In genomic region chr13:26759907-26760834, GRCh38 we compare ENCODE assay signal across 10 cellular contexts. TPM values are rescaled to one million over a fixed set of nuclear protein-coding genes. Genes with fewer than 3 reads are reported as not detected.
A peak's percentile ranks its signal among the peaks of the same experiment; 100 is the strongest.
DNase-seq lines count a peak whose midpoint lies in the region.
"Had no signal": no experiment of that assay in that cellular context is flagged by ENCODE, and none has a peak within 500 bp of the region (broad histone marks: within the 10 kb centered on the region; RNA-seq: fewer than 3 reads in every experiment).

A gene with protein sequence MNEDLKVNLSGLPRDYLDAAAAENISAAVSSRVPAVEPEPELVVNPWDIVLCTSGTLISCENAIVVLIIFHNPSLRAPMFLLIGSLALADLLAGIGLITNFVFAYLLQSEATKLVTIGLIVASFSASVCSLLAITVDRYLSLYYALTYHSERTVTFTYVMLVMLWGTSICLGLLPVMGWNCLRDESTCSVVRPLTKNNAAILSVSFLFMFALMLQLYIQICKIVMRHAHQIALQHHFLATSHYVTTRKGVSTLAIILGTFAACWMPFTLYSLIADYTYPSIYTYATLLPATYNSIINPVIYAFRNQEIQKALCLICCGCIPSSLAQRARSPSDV (minus strand): TSS chr13:26760786. CDS start chr13:26759827, 959 bp downstream.

- H3K36me3 Mint-ChIP-seq in activated CD4-positive, alpha-beta memory T cell treated with anti-CD3 and anti-CD28 coated beads for 36 hours = no peaks in the 10 kb centered on the region
- H3K36me3 Mint-ChIP-seq in activated CD4-positive, alpha-beta memory T cell treated with anti-CD3 and anti-CD28 coated beads, Interleukin-2, amount 10 ng/mL, durations not matched to agents 7 days and 5 days (ENCODE audit: low read depth) = no peaks in the 10 kb centered on the region

- DNase-seq in activated CD4-positive, alpha-beta memory T cell treated with anti-CD3 and anti-CD28 coated beads for 36 hours = no peak
- DNase-seq in activated CD4-positive, alpha-beta memory T cell treated with anti-CD3 and anti-CD28 coated beads, Interleukin-2, amount 10 ng/mL, durations not matched to agents 7 days and 5 days = no peak
- peak; percentile 2 for DNase-seq in amniotic epithelial cell (ENCODE audit: low read depth)
- peak; percentile 55 for DNase-seq in left kidney (ENCODE audit: low read depth, low spot score)
- no peak for DNase-seq in activated CD8-positive, alpha-beta memory T cell treated with anti-CD3 and anti-CD28 coated beads, Interleukin-2, amount 50 U/mL, for 4 hours
- DNase-seq in SHP77 treated with DMSO at 0.1 percent for 48 hours (lab: John Stamatoyannopoulos, UW) = no peak
- no peak for DNase-seq in NCI-H2107 treated with DMSO at 0.1 percent for 48 hours (lab: John Stamatoyannopoulos, UW; ENCODE audit: unreplicated experiment)
- DNase-seq: CD4-positive, CD25-positive, alpha-beta regulatory T cell had no signal

- intact Hi-C loops in activated CD4-positive, alpha-beta memory T cell treated with anti-CD3 and anti-CD28 coated beads for 36 hours (cut with micrococcal nuclease) = no loop called here

- H3K9me3 Mint-ChIP-seq in activated CD4-positive, alpha-beta memory T cell treated with anti-CD3 and anti-CD28 coated beads for 36 hours = no peaks in the 10 kb centered on the region
- H3K9me3 Mint-ChIP-seq in activated CD4-positive, alpha-beta memory T cell treated with anti-CD3 and anti-CD28 coated beads, Interleukin-2, amount 10 ng/mL, durations not matched to agents 7 days and 5 days = no peaks in the 10 kb centered on the region

- H3K27ac ChIP-seq in temporal lobe (ENCODE audit: low read depth, low read length) = no peak within 1 kb of the TSS
- H3K27ac ChIP-seq: HL-60 had no signal

- H3K27ac Mint-ChIP-seq in activated CD4-positive, alpha-beta memory T cell treated with anti-CD3 and anti-CD28 coated beads for 36 hours = no peak within 1 kb of the TSS
- no peak within 1 kb of the TSS for H3K27ac Mint-ChIP-seq in activated CD4-positive, alpha-beta memory T cell treated with anti-CD3 and anti-CD28 coated beads, Interleukin-2, amount 10 ng/mL, durations not matched to agents 7 days and 5 days

- CTCF ChIA-PET in activated CD4-positive, alpha-beta memory T cell treated with anti-CD3 and anti-CD28 coated beads for 36 hours (lab: Charles Lee) = no interaction called here
- CTCF ChIA-PET in activated CD4-positive, alpha-beta memory T cell treated with anti-CD3 and anti-CD28 coated beads, Interleukin-2, amount 10 ng/mL, durations not matched to agents 7 days and 5 days (lab: Charles Lee) = no interaction called here

- peaks cover 51% of the 10 kb centered on the region for H3K27me3 Mint-ChIP-seq in activated CD4-positive, alpha-beta memory T cell treated with anti-CD3 and anti-CD28 coated beads for 36 hours
- peaks cover 56% of the 10 kb centered on the region for H3K27me3 Mint-ChIP-seq in activated CD4-positive, alpha-beta memory T cell treated with anti-CD3 and anti-CD28 coated beads, Interleukin-2, amount 10 ng/mL, durations not matched to agents 7 days and 5 days

- peak within 1 kb of the TSS; percentile 45 for H3K4me3 Mint-ChIP-seq in activated CD4-positive, alpha-beta memory T cell treated with anti-CD3 and anti-CD28 coated beads for 36 hours
- H3K4me3 Mint-ChIP-seq in activated CD4-positive, alpha-beta memory T cell treated with anti-CD3 and anti-CD28 coated beads, Interleukin-2, amount 10 ng/mL, durations not matched to agents 7 days and 5 days = no peak within 1 kb of the TSS

- peaks cover 9% of the 10 kb centered on the region for H3K4me1 Mint-ChIP-seq in activated CD4-positive, alpha-beta memory T cell treated with anti-CD3 and anti-CD28 coated beads for 36 hours (ENCODE audit: low read depth)
- H3K4me1 Mint-ChIP-seq in activated CD4-positive, alpha-beta memory T cell treated with anti-CD3 and anti-CD28 coated beads, Interleukin-2, amount 10 ng/mL, durations not matched to agents 7 days and 5 days = peaks cover 7% of the 10 kb centered on the region

- POLR2A ChIA-PET in activated CD4-positive, alpha-beta memory T cell treated with anti-CD3 and anti-CD28 coated beads for 36 hours (lab: Charles Lee) = no interaction called here
- POLR2A ChIA-PET in activated CD4-positive, alpha-beta memory T cell treated with anti-CD3 and anti-CD28 coated beads, Interleukin-2, amount 10 ng/mL, durations not matched to agents 7 days and 5 days (lab: Charles Lee) = no interaction called here

RNA-seq across cellular contexts. Expression of the gene that starts here (rescaled TPM):
- not detected for total RNA-seq in activated CD4-positive, alpha-beta memory T cell treated with anti-CD3 and anti-CD28 coated beads for 36 hours
- not detected for total RNA-seq in activated CD4-positive, alpha-beta memory T cell treated with anti-CD3 and anti-CD28 coated beads, Interleukin-2, amount 10 ng/mL, durations not matched to agents 7 days and 5 days
- total RNA-seq in temporal lobe = 38.6 TPM
- total RNA-seq: CD4-positive, CD25-positive, alpha-beta regulatory T cell had no signal

Comparison
In these comparisons a context has a peak if more than half of its experiments do, and no peak if none do; other contexts are left out.
1. RNA of the gene that starts here (total RNA-seq): 38.6 TPM in temporal lobe (single experiment); not detected in activated CD4-positive, alpha-beta memory T cell treated with anti-CD3 and anti-CD28 coated beads for 36 hours and not detected in activated CD4-positive, alpha-beta memory T cell treated with anti-CD3 and anti-CD28 coated beads, Interleukin-2, amount 10 ng/mL, durations not matched to agents 7 days and 5 days; every median in the first group is over 10 times any median in the second.
2. DNase-seq: peak in amniotic epithelial cell (single experiment) and left kidney (single experiment); none in activated CD4-positive, alpha-beta memory T cell treated with anti-CD3 and anti-CD28 coated beads for 36 hours (single experiment), activated CD4-positive, alpha-beta memory T cell treated with anti-CD3 and anti-CD28 coated beads, Interleukin-2, amount 10 ng/mL, durations not matched to agents 7 days and 5 days (single experiment), activated CD8-positive, alpha-beta memory T cell treated with anti-CD3 and anti-CD28 coated beads, Interleukin-2, amount 50 U/mL, for 4 hours (single experiment), SHP77 treated with DMSO at 0.1 percent for 48 hours (single experiment) and NCI-H2107 treated with DMSO at 0.1 percent for 48 hours (single experiment).